In genomic region chr5:5560016-5560415, GRCh38 we compare ENCODE assay signal across 18 cellular contexts.
A peak's percentile ranks its signal among the peaks of the same experiment; 100 is the strongest.
DNase-seq lines count a peak whose midpoint lies in the region; ATAC-seq lines count a peak whose summit lies in the region.
"Had no signal": no experiment of that assay in that cellular context is flagged by ENCODE, and none has a peak within 500 bp of the region (broad histone marks: within the 10 kb centered on the region; RNA-seq: fewer than 3 reads in every experiment).

No MANE protein-coding gene starts in this region.

- ATAC-seq in HG02763 (IDR thresholded peaks at IDR 0.05; ENCODE audit: unreplicated experiment) (no peak), GM18519 (IDR thresholded peaks at IDR 0.05; ENCODE audit: low FRiP score, unreplicated experiment) (no peak)

- no peak overlapping the region for H3K4me3 ChIP-seq in mesodermal cell (ENCODE audit: extremely low read depth, insufficient read depth, low read length, poor library complexity, severe bottlenecking)
- H3K4me3 ChIP-seq: PC-9, SK-N-MC had no signal

- peak overlapping the region; percentile 63 for H3K27ac ChIP-seq in mesodermal cell (ENCODE audit: low read depth, low read length, severe bottlenecking)
- H3K27ac ChIP-seq: C4-2B, PC-9, SK-N-MC had no signal

- WGBS in mesodermal cell (ENCODE audit: insufficient coverage in 2 of 2), 2 experiments, result 67% methylated on average over 1 of the region's 1 CpG; no CpG with 5 or more reads in 1 of the 2 experiments

- H3K9me3 ChIP-seq in mesodermal cell (ENCODE audit: control insufficient read depth, low read length), result no peaks in the 10 kb centered on the region
- H3K9me3 ChIP-seq: Caco-2 had no signal

- H3K36me3 ChIP-seq in mesodermal cell (ENCODE audit: control insufficient read depth, insufficient read depth, low read length), result no peaks in the 10 kb centered on the region

- DNase-seq in NCI-H1417 (lab: John Stamatoyannopoulos, UW), result peak in 2 of 3 experiments; percentile 29 to 56
- DNase-seq in NCI-H1417 treated with DMSO at 0.1 percent for 48 hours (lab: John Stamatoyannopoulos, UW), result no peak
- DNase-seq in NCI-H2081 treated with DMSO at 0.1 percent for 48 hours (lab: John Stamatoyannopoulos, UW), result peak; percentile 47
- peak; percentile 30 for DNase-seq in NCI-H774 (lab: John Stamatoyannopoulos, UW)
- DNase-seq in stimulated activated CD4-positive, alpha-beta T cell treated with anti-CD3 and anti-CD28 coated beads, Interleukin-2, amount 100 ng/mL, for 48 hours, result no peak
- DNase-seq: Caco-2, DMS79 treated with DMSO at 0.1 percent for 48 hours, GDM1, KBM-7, NCI-H1105 treated with DMSO at 0.1 percent for 48 hours, NCI-H2107, NCI-H446 treated with DMSO at 0.1 percent for 48 hours, PC-9 had no signal

- H3K4me1 ChIP-seq in mesodermal cell (ENCODE audit: control insufficient read depth, insufficient read depth, low read length, poor library complexity, severe bottlenecking), result peaks cover 6% of the 10 kb centered on the region
- H3K4me1 ChIP-seq: Caco-2 had no signal

Comparison
In these comparisons a context has a peak if more than half of its experiments do, and no peak if none do; other contexts are left out.
1. DNase-seq: peak in NCI-H1417 (2 of 3), NCI-H2081 treated with DMSO at 0.1 percent for 48 hours (single experiment) and NCI-H774 (single experiment); none in NCI-H1417 treated with DMSO at 0.1 percent for 48 hours (single experiment) and stimulated activated CD4-positive, alpha-beta T cell treated with anti-CD3 and anti-CD28 coated beads, Interleukin-2, amount 100 ng/mL, for 48 hours (0 of 2).